ENCODE assay signal across 27 cellular contexts in the genomic region with DNA sequence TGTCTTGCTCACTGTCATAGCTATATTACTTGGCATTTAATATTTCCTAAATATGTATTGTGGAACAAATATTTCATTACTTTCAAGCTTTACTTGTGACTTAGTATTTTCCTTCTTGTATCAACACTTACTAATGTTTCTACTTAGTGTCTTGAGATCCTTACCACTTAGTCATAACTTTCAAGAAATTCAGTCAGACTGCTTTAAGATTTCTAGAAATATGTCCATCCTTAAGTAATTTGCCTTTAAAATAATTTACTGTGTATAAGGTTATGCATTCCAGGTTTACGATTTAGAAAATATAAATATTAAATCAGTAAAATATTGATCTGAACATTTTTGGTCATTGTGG.
"Had no signal": no experiment of that assay in that cellular context is flagged by ENCODE, and none has a peak within 500 bp of the region (broad histone marks: within the 10 kb centered on the region; RNA-seq: fewer than 3 reads in every experiment).

No MANE protein-coding gene starts in this region.

- H3K9me3 ChIP-seq: colonic mucosa, left lung, ovary, psoas muscle, sigmoid colon, stomach, tibial artery had no signal

- H3K4me1 ChIP-seq: colonic mucosa, heart right ventricle, left lung, psoas muscle, stomach had no signal

- H3K9me3 Mint-ChIP-seq: endodermal cell, type B pancreatic cell had no signal

- H3K27ac ChIP-seq: colonic mucosa, epithelial cell of prostate, heart right ventricle, left lung, ovary, psoas muscle, sigmoid colon, stomach, tibial artery had no signal

- H3K4me1 Mint-ChIP-seq: endodermal cell; naive thymus-derived CD4-positive, alpha-beta T cell; stimulated activated effector memory CD8-positive, alpha-beta T cell treated with anti-CD3 and anti-CD28 coated beads, Interleukin-12 subunit alpha, Interleukin-12 subunit beta, amount 100 ng/mL, for 72 hours had no signal

- ATAC-seq: esophagus mucosa; heart right ventricle; left cardiac atrium; left lung; naive thymus-derived CD4-positive, alpha-beta T cell; psoas muscle; right cardiac atrium; stimulated activated effector memory CD8-positive, alpha-beta T cell treated with anti-CD3 and anti-CD28 coated beads, Interleukin-12 subunit alpha, Interleukin-12 subunit beta, amount 100 ng/mL, for 72 hours had no signal

- H3K36me3 ChIP-seq: colonic mucosa, heart right ventricle, left lung, ovary, sigmoid colon, stomach, tibial artery had no signal

- H3K36me3 Mint-ChIP-seq: naive thymus-derived CD4-positive, alpha-beta T cell; stimulated activated effector memory CD8-positive, alpha-beta T cell treated with anti-CD3 and anti-CD28 coated beads, Interleukin-12 subunit alpha, Interleukin-12 subunit beta, amount 100 ng/mL, for 72 hours; type B pancreatic cell had no signal

- H3K27me3 ChIP-seq: colonic mucosa, heart right ventricle, left lung, ovary, sigmoid colon, stomach, tibial artery had no signal

- H3K27me3 Mint-ChIP-seq: dendritic cell treated with granulocyte-macrophage colony-stimulating factor and Interleukin-4, amounts not matched to agents 40 ng/mL and 50 ng/mL, for 4 days; type B pancreatic cell had no signal

- H3K27ac Mint-ChIP-seq: dendritic cell treated with granulocyte-macrophage colony-stimulating factor and Interleukin-4, amounts not matched to agents 40 ng/mL and 50 ng/mL, for 4 days; endodermal cell; naive thymus-derived CD4-positive, alpha-beta T cell; stimulated activated effector memory CD8-positive, alpha-beta T cell treated with anti-CD3 and anti-CD28 coated beads, Interleukin-12 subunit alpha, Interleukin-12 subunit beta, amount 100 ng/mL, for 72 hours; type B pancreatic cell had no signal

- H3K4me3 Mint-ChIP-seq: dendritic cell treated with granulocyte-macrophage colony-stimulating factor and Interleukin-4, amounts not matched to agents 40 ng/mL and 50 ng/mL, for 4 days; endodermal cell; naive thymus-derived CD4-positive, alpha-beta T cell; stimulated activated effector memory CD8-positive, alpha-beta T cell treated with anti-CD3 and anti-CD28 coated beads, Interleukin-12 subunit alpha, Interleukin-12 subunit beta, amount 100 ng/mL, for 72 hours; type B pancreatic cell had no signal

- H3K4me3 ChIP-seq: colonic mucosa, heart right ventricle, left lung, ovary, psoas muscle, sigmoid colon, stomach, tibial artery had no signal

- DNase-seq: colonic mucosa; effector CD8-positive, alpha-beta T cell; endodermal cell; foreskin melanocyte; glutamatergic neuron; heart right ventricle; hippocampal formation; left cardiac atrium; left lung; midbrain; naive thymus-derived CD4-positive, alpha-beta T cell; occipital lobe; ovary; posterior cingulate gyrus; psoas muscle; right cardiac atrium; sigmoid colon; stimulated activated CD4-positive, alpha-beta T cell treated with anti-CD3 and anti-CD28 coated beads, Interleukin-2, amount 100 ng/mL, for 24 hours; stimulated activated CD4-positive, alpha-beta T cell treated with anti-CD3 and anti-CD28 coated beads, Interleukin-4, amount 100 ng/mL, for 24 hours; stimulated activated naive CD4-positive, alpha-beta T cell treated with Interleukin-2 at 50 U/mL for 16 hours; stomach; tibial artery had no signal
